8 cellular contexts compared by ENCODE assay signal in genomic region chr19:54201980-54202379, GRCh38. TPM values are rescaled to one million over a fixed set of nuclear protein-coding genes. Genes with fewer than 3 reads are reported as not detected.
DNase-seq lines count a peak whose midpoint lies in the region; ATAC-seq, FAIRE-seq and TF ChIP-seq lines count a peak whose summit lies in the region.

No MANE protein-coding gene starts in this region.

- peak; percentile 49 for FAIRE-seq in GM18507 (lab: Jason Lieb, UNC)

- no peak overlapping the region for H3K27ac ChIP-seq in SK-N-MC

- ATAC-seq in HG02885 (IDR thresholded peaks at IDR 0.05; ENCODE audit: poor library complexity, unreplicated experiment) (no peak), HG03457 (IDR thresholded peaks at IDR 0.05; ENCODE audit: unreplicated experiment) (no peak)

- peaks cover 61% of the 10 kb centered on the region for H3K36me3 ChIP-seq in SK-N-MC (ENCODE audit: insufficient read depth, low read length)

- H3K4me3 ChIP-seq in SK-N-MC (peak overlapping the region; percentile 95), fibroblast of the aortic adventitia (ENCODE audit: low read depth, low read length) (peak overlapping the region; percentile 71), retinal pigment epithelial cell (ENCODE audit: low read length) (peak overlapping the region; percentile 94)

- DNase-seq in GM18507 (ENCODE audit: extremely low spot score, insufficient read length, low read depth) (no peak), SK-N-MC (ENCODE audit: low read depth, low spot score) (no peak), fibroblast of the aortic adventitia (ENCODE audit: low read depth) (no peak), retinal pigment epithelial cell (ENCODE audit: low read depth) (no peak), RPMI8226 (no peak)
- no peak for DNase-seq in activated CD4-positive, alpha-beta T cell treated with anti-CD3 and anti-CD28 coated beads, Interleukin-2, amount 50 U/mL, for 48 hours

- no peak for TF ChIP-seq CTCF in fibroblast of the aortic adventitia (IDR thresholded peaks at IDR 0.05; ENCODE audit: insufficient read depth, low read length)
- no peak for TF ChIP-seq CTCF in retinal pigment epithelial cell (conservative IDR thresholded peaks at IDR 0.05; ENCODE audit: low read depth, low read length)

- H3K9me3 ChIP-seq in SK-N-MC (ENCODE audit: low read depth, low read length): no peaks in the 10 kb centered on the region

- H3K9ac ChIP-seq in SK-N-MC (ENCODE audit: insufficient read length): peak overlapping the region; percentile 100

RNA-seq across cellular contexts. Expression of gene RPS9, which starts 1.3 kb away (rescaled TPM):
- 1,882 and 1,909 TPM in 2 replicates for total RNA-seq in fibroblast of the aortic adventitia (ENCODE audit: low replicate concordance)

RNA-seq across cellular contexts. Expression of gene TSEN34, which starts 10.9 kb away (rescaled TPM):
- total RNA-seq in fibroblast of the aortic adventitia (ENCODE audit: low replicate concordance): 42.8 and 67.6 TPM in 2 replicates

RNA-seq across cellular contexts. Expression of gene MBOAT7, which starts 12.6 kb away (rescaled TPM):
- 46.9 and 48.7 TPM in 2 replicates for total RNA-seq in fibroblast of the aortic adventitia (ENCODE audit: low replicate concordance)

RNA-seq across cellular contexts. Expression of gene LILRB3, which starts 20.8 kb away (rescaled TPM):
- not detected in 2 replicates for total RNA-seq in fibroblast of the aortic adventitia (ENCODE audit: low replicate concordance)

RNA-seq across cellular contexts. Expression of gene TMC4, which starts 29.0 kb away (rescaled TPM):
- 0.27 and 0.82 TPM in 2 replicates for total RNA-seq in fibroblast of the aortic adventitia (ENCODE audit: low replicate concordance)
